ENCODE assay signal across 25 cellular contexts in genomic region chr17:77844681-77845080, GRCh38.
A peak's percentile ranks its signal among the peaks of the same experiment; 100 is the strongest.
DNase-seq lines count a peak whose midpoint lies in the region; ATAC-seq and TF ChIP-seq lines count a peak whose summit lies in the region.
"Had no signal": no experiment of that assay in that cellular context is flagged by ENCODE, and none has a peak within 500 bp of the region (broad histone marks: within the 10 kb centered on the region; RNA-seq: fewer than 3 reads in every experiment).

No MANE protein-coding gene starts in this region.

- H4K20me1 ChIP-seq in KMS-11 (ENCODE audit: insufficient read depth), result no peaks in the 10 kb centered on the region

- TF ChIP-seq CTCF in KMS-11 (conservative IDR thresholded peaks at IDR 0.05; ENCODE audit: low read depth, low read length) (no peak), spleen (IDR thresholded peaks at IDR 0.05 in 8 of 11, conservative IDR thresholded peaks at IDR 0.05 in 3 of 11) (no peak)

- H3K36me3 ChIP-seq in KMS-11 (ENCODE audit: insufficient read depth) (no peaks in the 10 kb centered on the region), spleen (no peaks in the 10 kb centered on the region)
- H3K36me3 ChIP-seq: left lung, sigmoid colon had no signal

- H3K4me3 ChIP-seq in KMS-11 (IDR thresholded peaks at IDR 0.05; ENCODE audit: insufficient read depth, low read depth, low read length) (no peak overlapping the region), spleen (no peak overlapping the region)
- H3K4me3 ChIP-seq: GM23338, hepatocyte, K562, left lung, PC-9, sigmoid colon had no signal

- no peak overlapping the region for H3K9ac ChIP-seq in KMS-11

- DNase-seq in Right ventricle myocardium superior (peak; percentile 32), Right ventricle myocardium inferior (ENCODE audit: missing footprints) (no peak), left ventricle myocardium superior (peak; percentile 20), spleen (peak; percentile 70), caudate nucleus (lab: John Stamatoyannopoulos, UW) (no peak), cortex of kidney (lab: John Stamatoyannopoulos, UW) (no peak)
- DNase-seq: activated CD4-positive, alpha-beta T cell treated with anti-CD3 and anti-CD28 coated beads for 1 hour; activated naive CD4-positive, alpha-beta T cell treated with anti-CD3 and anti-CD28 coated beads, Interleukin-2, amount 10 ng/mL, durations not matched to agents 7 days and 5 days; cerebellar nuclear complex; DMS53; effector CD4-positive, alpha-beta T cell; foreskin melanocyte; GDM1; NCI-H1436 treated with DMSO at 0.1 percent for 48 hours; PC-9; SHP77 treated with DMSO at 0.1 percent for 48 hours; sigmoid colon; stimulated activated CD4-positive, alpha-beta T cell treated with anti-CD3 and anti-CD28 coated beads, Interleukin-15, amount 100 ng/mL, for 24 hours had no signal

- WGBS in spleen, 5 donors, result 86 to 95% (median 92%) methylated on average over 11 of the region's 11 CpGs

- H3K27me3 ChIP-seq in KMS-11 (ENCODE audit: insufficient read depth, low read depth) (no peaks in the 10 kb centered on the region), spleen (replicated peaks in 1 of 7) (peaks cover 0 to 38% (median 0%) of the 10 kb centered on the region in 7 donors)
- H3K27me3 ChIP-seq: hepatocyte, left lung, sigmoid colon had no signal

- no peak overlapping the region for H2AFZ ChIP-seq in KMS-11 (ENCODE audit: low read depth)
- H2AFZ ChIP-seq: GM23338, hepatocyte, PC-9 had no signal

- H3K27ac ChIP-seq in KMS-11 (peak overlapping the region; percentile 66; the same call in 1 of the 2 replicates), spleen (peak overlapping the region in 2 of 8 donors; percentile 26 to 68), caudate nucleus (ENCODE audit: low read depth, low read length) (no peak overlapping the region)
- H3K27ac ChIP-seq: hepatocyte, left lung, PC-9, sigmoid colon had no signal

- H3K4me1 ChIP-seq in KMS-11 (ENCODE audit: low read depth, poor library complexity, severe bottlenecking) (peaks cover 66% of the 10 kb centered on the region), spleen (peaks cover 15 to 69% (median 53%) of the 10 kb centered on the region in 6 donors)
- H3K4me1 ChIP-seq: left lung, sigmoid colon had no signal

- no peak for TF ChIP-seq POLR2A in spleen (IDR thresholded peaks at IDR 0.05)

- H3K9me3 ChIP-seq in spleen, result no peaks in the 10 kb centered on the region
- H3K9me3 ChIP-seq: left lung, sigmoid colon had no signal

- intact Hi-C loops in Right ventricle myocardium superior (cut with DNase I), result no loop called here
- intact Hi-C loops in Right ventricle myocardium inferior (cut with DNase I), result no loop called here
- intact Hi-C loops in left ventricle myocardium superior (cut with micrococcal nuclease), result no loop called here
- intact Hi-C loops in spleen (cut with DNase I; ENCODE audit: low total_unique reads), result no loop called here

- ATAC-seq in Right ventricle myocardium superior (ENCODE audit: poor library complexity), result no peak
- ATAC-seq in Right ventricle myocardium inferior, result no peak
- no peak for ATAC-seq in left ventricle myocardium superior
- no peak for ATAC-seq in HG03108 (IDR thresholded peaks at IDR 0.05; ENCODE audit: unreplicated experiment)
- ATAC-seq: esophagus mucosa, GM23338, K562, left lung had no signal

- no peaks in the 10 kb centered on the region for H3K79me2 ChIP-seq in KMS-11 (ENCODE audit: insufficient read depth, low read depth)
- H3K79me2 ChIP-seq: hepatocyte had no signal

- 0 out of 2 replicates have a peak overlapping the region, but pooled peaks have one; percentile 62 for H3K4me2 ChIP-seq in KMS-11
- H3K4me2 ChIP-seq: GM23338, hepatocyte, PC-9 had no signal

Comparison
In these comparisons a context has a peak if more than half of its experiments do, and no peak if none do; other contexts are left out.
1. DNase-seq: peak in Right ventricle myocardium superior (single experiment), left ventricle myocardium superior (single experiment) and spleen (single experiment); none in Right ventricle myocardium inferior (single experiment), caudate nucleus (0 of 61) and cortex of kidney (single experiment).